In the genomic region with DNA sequence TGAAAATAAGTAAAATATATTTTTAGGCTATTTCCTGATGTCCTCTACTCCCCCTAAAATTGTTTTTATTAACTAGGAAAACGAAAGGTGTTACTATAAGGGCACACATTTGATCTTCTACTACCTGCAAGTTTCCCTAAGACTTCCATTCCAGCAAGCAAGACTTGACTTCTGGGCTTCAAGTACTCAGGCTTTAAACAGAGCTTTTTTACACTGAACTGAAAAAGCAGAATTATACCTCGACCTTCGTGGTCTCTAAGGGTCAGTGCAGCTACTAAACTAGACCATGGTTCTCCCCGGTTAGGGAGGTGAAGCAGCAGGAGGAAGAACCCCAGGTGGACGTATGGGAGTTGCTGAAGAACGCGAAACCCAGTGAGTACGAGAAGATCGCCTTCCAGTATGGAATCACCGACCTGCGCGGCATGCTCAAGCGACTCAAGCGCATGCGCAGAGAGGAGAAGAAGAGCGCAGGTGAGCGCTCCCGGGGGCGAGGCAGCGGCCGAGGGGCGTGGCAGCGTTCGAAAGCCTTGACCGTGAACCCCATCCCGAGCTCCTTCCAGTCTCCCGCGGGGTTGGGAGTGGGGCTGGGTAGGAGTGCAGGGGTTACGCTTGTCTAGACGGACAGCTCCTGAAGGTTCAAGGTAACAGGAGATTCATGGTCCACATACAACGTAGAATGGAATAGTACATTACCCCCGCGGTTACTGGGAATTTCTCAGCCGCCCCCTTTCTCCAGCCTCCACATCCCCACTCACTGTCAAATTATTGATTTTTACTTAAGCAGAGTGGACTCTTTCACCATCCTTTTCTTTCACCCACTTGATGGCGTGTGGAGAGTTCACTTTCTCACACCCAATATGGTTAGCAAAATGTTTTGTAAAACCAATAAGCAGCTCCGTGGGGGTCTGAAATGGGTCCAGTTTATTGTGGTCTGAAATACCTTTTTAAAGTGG, we compare ENCODE assay signal across 1 cellular context.
TF ChIP-seq lines count a peak whose summit lies in the region.

No MANE protein-coding gene starts in this region.

TF ChIP-seq in IMR-90, 13 proteins besides CTCF, POLR2A, EP300 and RAD21 (continued from another document):
- no peak for TF ChIP-seq BHLHE40 (IDR thresholded peaks at IDR 0.05; ENCODE audit: low read depth, low read length)
